In genomic region chr5:82111191-82111590, GRCh38 we compare ENCODE assay signal across 12 cellular contexts.
A peak's percentile ranks its signal among the peaks of the same experiment; 100 is the strongest.
DNase-seq lines count a peak whose midpoint lies in the region; ATAC-seq and TF ChIP-seq lines count a peak whose summit lies in the region.
"Had no signal": no experiment of that assay in that cellular context is flagged by ENCODE, and none has a peak within 500 bp of the region (broad histone marks: within the 10 kb centered on the region; RNA-seq: fewer than 3 reads in every experiment).

No MANE protein-coding gene starts in this region.

- ATAC-seq in GM21529 (IDR thresholded peaks at IDR 0.05; ENCODE audit: unreplicated experiment), result peak; percentile 63
- no peak for ATAC-seq in GM19467 (IDR thresholded peaks at IDR 0.05; ENCODE audit: unreplicated experiment)
- no peak for ATAC-seq in GM19328 (IDR thresholded peaks at IDR 0.05; ENCODE audit: unreplicated experiment)

- DNase-seq in GM12865 (ENCODE audit: low read depth) (peak; percentile 75), M059J (ENCODE audit: low read depth) (peak; percentile 74), fibroblast of mammary gland (ENCODE audit: low read depth) (peak; percentile 10), NCI-H1930 (lab: John Stamatoyannopoulos, UW) (no peak), dermis blood vessel endothelial cell (no peak)
- DNase-seq: anterior cingulate cortex, NCI-H2171 treated with DMSO at 0.1 percent for 48 hours, retina, WERI-Rb-1 had no signal

- TF ChIP-seq CTCF in GM12865 (IDR thresholded peaks at IDR 0.05; ENCODE audit: insufficient read depth, low read depth, low read length, missing control alignments) (no peak), fibroblast of mammary gland (conservative IDR thresholded peaks at IDR 0.05; ENCODE audit: control insufficient read depth, insufficient read depth, low read depth, low read length) (no peak)

- H3K4me3 ChIP-seq in GM12865 (ENCODE audit: low read depth, low read length) (no peak overlapping the region), fibroblast of mammary gland (ENCODE audit: control insufficient read depth, low read depth, low read length) (no peak overlapping the region)

Comparison
In these comparisons a context has a peak if more than half of its experiments do, and no peak if none do; other contexts are left out.
1. DNase-seq: peak in GM12865 (single experiment), M059J (single experiment) and fibroblast of mammary gland (single experiment); none in NCI-H1930 (0 of 2) and dermis blood vessel endothelial cell (single experiment).